Comparison of ENCODE assay signal across 11 cellular contexts in genomic region chr16:31253642-31254045, GRCh38. TPM values are rescaled to one million over a fixed set of nuclear protein-coding genes. Genes with fewer than 3 reads are reported as not detected.
DNase-seq lines count a peak whose midpoint lies in the region; ATAC-seq and TF ChIP-seq lines count a peak whose summit lies in the region.
"Had no signal": no experiment of that assay in that cellular context is flagged by ENCODE, and none has a peak within 500 bp of the region (broad histone marks: within the 10 kb centered on the region; RNA-seq: fewer than 3 reads in every experiment).

No MANE protein-coding gene starts in this region.

- peak; percentile 80 to 87 for ATAC-seq in activated CD4-positive, CD25-positive, alpha-beta regulatory T cell treated with anti-CD3 and anti-CD28 coated beads, Interleukin-2, amount 50 U/mL, for 24 hours
- peak; percentile 57 to 68 for ATAC-seq in stimulated activated naive B cell treated with anti-CD40 and anti-IgM and Interleukin-4, amounts not matched to agents 10 μg/mL and 1 μg/mL and 100 μg/mL, for 72 hours (replicated peaks)
- no peak for ATAC-seq in GM19324 (IDR thresholded peaks at IDR 0.05; ENCODE audit: low FRiP score, unreplicated experiment)

- DNase-seq in activated CD4-positive, CD25-positive, alpha-beta regulatory T cell treated with anti-CD3 and anti-CD28 coated beads, Interleukin-2, amount 50 U/mL, for 72 hours = no peak
- DNase-seq in activated T-cell treated with anti-CD3 and anti-CD28 coated beads, Interleukin-2, amount 50 U/mL, for 24 hours = no peak
- DNase-seq in iris pigment epithelial cell (ENCODE audit: low read depth) = peak; percentile 14
- DNase-seq in stimulated activated naive B cell treated with anti-CD40 and anti-IgM and Interleukin-4, amounts not matched to agents 10 μg/mL and 1 μg/mL and 100 μg/mL, for 72 hours = no peak
- no peak for DNase-seq in iPS-NIHi11 (ENCODE audit: low spot score)
- no peak for DNase-seq in progenitor cell of endocrine pancreas (ENCODE audit: low spot score, unreplicated experiment)

- TF ChIP-seq CTCF in progenitor cell of endocrine pancreas (IDR thresholded peaks at IDR 0.05; ENCODE audit: unreplicated experiment) = no peak

- peaks cover 29% of the 10 kb centered on the region for H3K4me1 Mint-ChIP-seq in activated T-cell treated with anti-CD3 and anti-CD28 coated beads, Interleukin-2, amount 50 U/mL, for 24 hours (ENCODE audit: low read depth)
- peaks cover 14 to 27% of the 10 kb centered on the region in 2 donors for H3K4me1 Mint-ChIP-seq in stimulated activated naive B cell treated with anti-CD40 and anti-IgM and Interleukin-4, amounts not matched to agents 10 μg/mL and 1 μg/mL and 100 μg/mL, for 72 hours
- no peaks in the 10 kb centered on the region for H3K4me1 Mint-ChIP-seq in progenitor cell of endocrine pancreas (ENCODE audit: low read depth)

- H3K36me3 Mint-ChIP-seq in activated T-cell treated with anti-CD3 and anti-CD28 coated beads, Interleukin-2, amount 50 U/mL, for 24 hours (ENCODE audit: low read depth) = no peaks in the 10 kb centered on the region
- peaks cover 0 to 2% of the 10 kb centered on the region in 2 donors for H3K36me3 Mint-ChIP-seq in stimulated activated naive B cell treated with anti-CD40 and anti-IgM and Interleukin-4, amounts not matched to agents 10 μg/mL and 1 μg/mL and 100 μg/mL, for 72 hours
- no peaks in the 10 kb centered on the region for H3K36me3 Mint-ChIP-seq in progenitor cell of endocrine pancreas (ENCODE audit: insufficient read depth)

- H3K27me3 Mint-ChIP-seq in activated T-cell treated with anti-CD3 and anti-CD28 coated beads, Interleukin-2, amount 50 U/mL, for 24 hours = peaks cover 3% of the 10 kb centered on the region
- H3K27me3 Mint-ChIP-seq in stimulated activated naive B cell treated with anti-CD40 and anti-IgM and Interleukin-4, amounts not matched to agents 10 μg/mL and 1 μg/mL and 100 μg/mL, for 72 hours = peaks cover 22 to 26% of the 10 kb centered on the region in 2 donors
- H3K27me3 Mint-ChIP-seq in progenitor cell of endocrine pancreas = peaks cover 16% of the 10 kb centered on the region

- no peaks in the 10 kb centered on the region for H3K9me3 Mint-ChIP-seq in activated T-cell treated with anti-CD3 and anti-CD28 coated beads, Interleukin-2, amount 50 U/mL, for 24 hours
- no peaks in the 10 kb centered on the region for H3K9me3 Mint-ChIP-seq in stimulated activated naive B cell treated with anti-CD40 and anti-IgM and Interleukin-4, amounts not matched to agents 10 μg/mL and 1 μg/mL and 100 μg/mL, for 72 hours
- no peaks in the 10 kb centered on the region for H3K9me3 Mint-ChIP-seq in progenitor cell of endocrine pancreas (ENCODE audit: low read depth)

- H3K27ac Mint-ChIP-seq in activated T-cell treated with anti-CD3 and anti-CD28 coated beads, Interleukin-2, amount 50 U/mL, for 24 hours = peak overlapping the region; percentile 81
- peak overlapping the region; percentile 60 for H3K27ac Mint-ChIP-seq in stimulated activated naive B cell treated with anti-CD40 and anti-IgM and Interleukin-4, amounts not matched to agents 10 μg/mL and 1 μg/mL and 100 μg/mL, for 72 hours
- H3K27ac Mint-ChIP-seq in progenitor cell of endocrine pancreas = no peak overlapping the region

- peak overlapping the region; percentile 34 for H3K4me3 Mint-ChIP-seq in activated T-cell treated with anti-CD3 and anti-CD28 coated beads, Interleukin-2, amount 50 U/mL, for 24 hours
- H3K4me3 Mint-ChIP-seq in stimulated activated naive B cell treated with anti-CD40 and anti-IgM and Interleukin-4, amounts not matched to agents 10 μg/mL and 1 μg/mL and 100 μg/mL, for 72 hours = peak overlapping the region; percentile 5 to 44
- no peak overlapping the region for H3K4me3 Mint-ChIP-seq in progenitor cell of endocrine pancreas (ENCODE audit: low read depth)

RNA-seq across cellular contexts. Expression of gene ITGAM, which starts 6.1 kb away (rescaled TPM):
- total RNA-seq in progenitor cell of endocrine pancreas = not detected in 2 replicates
- total RNA-seq: cardiac muscle cell, lung microvascular endothelial cell had no signal

RNA-seq across cellular contexts. Expression of gene PYDC1, which starts 36.7 kb away (rescaled TPM):
- total RNA-seq in progenitor cell of endocrine pancreas = not detected in 2 replicates
- total RNA-seq: cardiac muscle cell, lung microvascular endothelial cell, SK-MEL-5 had no signal

RNA-seq across cellular contexts. Expression of gene TRIM72, which starts 39.7 kb away (rescaled TPM):
- 0.14 TPM in 1 of 2 replicates, not detected in the other for total RNA-seq in progenitor cell of endocrine pancreas
- total RNA-seq: lung microvascular endothelial cell had no signal

RNA-seq across cellular contexts. Expression of gene PYCARD, which starts 51.1 kb away (rescaled TPM):
- total RNA-seq in progenitor cell of endocrine pancreas = 4.6 and 5.4 TPM in 2 replicates
